In the genomic region with DNA sequence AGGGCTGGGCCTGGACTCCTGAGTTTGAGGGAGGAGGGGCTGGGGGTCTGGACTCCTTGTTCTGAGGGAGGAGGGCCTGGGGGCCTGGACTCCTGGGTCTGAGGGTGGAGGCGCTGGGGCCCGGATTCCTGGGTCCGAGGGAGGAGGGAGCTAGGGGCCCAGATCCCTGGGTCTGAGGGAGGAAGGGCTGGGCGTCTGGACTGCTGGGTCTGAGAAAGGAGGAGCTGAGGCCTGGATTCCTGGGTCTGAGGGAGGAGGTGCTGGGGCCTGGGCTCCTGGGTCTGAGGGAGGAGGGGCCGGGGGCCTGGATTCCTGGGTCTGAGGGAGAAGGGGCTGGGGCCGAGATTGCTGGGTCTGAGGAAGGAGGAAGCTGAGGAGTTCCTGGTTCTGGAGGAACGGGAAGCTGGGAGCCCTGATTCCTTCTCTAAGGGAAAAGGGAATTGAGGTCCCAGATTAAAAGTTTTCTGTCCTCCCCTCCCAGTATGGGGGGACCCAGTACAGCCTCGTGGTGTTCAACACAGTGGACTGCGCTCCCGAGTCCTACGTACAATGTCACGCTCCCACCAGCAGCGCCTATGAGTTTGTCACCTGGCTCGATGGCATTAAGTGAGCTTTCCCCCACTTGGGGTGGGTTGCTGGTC, we compare ENCODE assay signal across 8 cellular contexts. TPM values are rescaled to one million over a fixed set of nuclear protein-coding genes. Genes with fewer than 3 reads are reported as not detected.
DNase-seq lines count a peak whose midpoint lies in the region; ATAC-seq and TF ChIP-seq lines count a peak whose summit lies in the region.

No MANE protein-coding gene starts in this region.

- H3K9me3 Mint-ChIP-seq in CD4-positive, CD25-positive, alpha-beta regulatory T cell = no peaks in the 10 kb centered on the region
- H3K9me3 Mint-ChIP-seq in nephron progenitor cell = no peaks in the 10 kb centered on the region

- H3K27ac Mint-ChIP-seq in CD4-positive, CD25-positive, alpha-beta regulatory T cell = peak overlapping the region; percentile 63 to 100 (median 100)
- peak overlapping the region; percentile 29 for H3K27ac Mint-ChIP-seq in nephron progenitor cell

- H3K27ac ChIP-seq in CD4-positive, CD25-positive, alpha-beta regulatory T cell (ENCODE audit: insufficient read depth, low read length, poor library complexity, severe bottlenecking) = peak overlapping the region; percentile 98
- H3K27ac ChIP-seq in MM.1S (ENCODE audit: low read length) = peak overlapping the region; percentile 92; the same call in 1 of the 2 replicates

- H3K36me3 ChIP-seq in CD4-positive, CD25-positive, alpha-beta regulatory T cell (ENCODE audit: control insufficient read depth, insufficient read depth, low read length) = peaks cover 14% of the 10 kb centered on the region
- H3K36me3 ChIP-seq in MM.1S (replicated peaks; ENCODE audit: insufficient read depth, low read length) = no peaks in the 10 kb centered on the region

- H4K20me1 ChIP-seq in MM.1S (ENCODE audit: insufficient read depth, low read length) = no peaks in the 10 kb centered on the region

- no peaks in the 10 kb centered on the region; the same call in 1 of the 2 replicates for H3F3A ChIP-seq in MM.1S (ENCODE audit: insufficient read depth, low read length)

- no peak for DNase-seq in CD4-positive, CD25-positive, alpha-beta regulatory T cell
- DNase-seq in MM.1S = no peak
- DNase-seq in dermis blood vessel endothelial cell = peak; percentile 25
- DNase-seq in nephron progenitor cell = no peak
- no peak for DNase-seq in HUDEP-2 (lab: John Stamatoyannopoulos, UW; ENCODE audit: unreplicated experiment in 76 of 76)
- DNase-seq in LoVo (ENCODE audit: low spot score) = no peak
- DNase-seq in DMS79 (lab: John Stamatoyannopoulos, UW) = no peak

- H3K9ac ChIP-seq in MM.1S (ENCODE audit: low read length) = peak overlapping the region; percentile 98

- no peak for ATAC-seq in CD4-positive, CD25-positive, alpha-beta regulatory T cell (ENCODE audit: low read depth in 2 of 2)
- ATAC-seq in GM21390 (IDR thresholded peaks at IDR 0.05; ENCODE audit: unreplicated experiment) = no peak

- peak overlapping the region; percentile 69 for H2AFZ ChIP-seq in MM.1S (ENCODE audit: low read length)

- peaks cover 24% of the 10 kb centered on the region for H3K4me1 ChIP-seq in CD4-positive, CD25-positive, alpha-beta regulatory T cell (ENCODE audit: control insufficient read depth, insufficient read depth, low read length, poor library complexity, severe bottlenecking)
- H3K4me1 ChIP-seq in MM.1S (ENCODE audit: low read length) = peaks cover 11% of the 10 kb centered on the region; the same call in 1 of the 2 replicates

- peak overlapping the region; percentile 89 for H3K4me3 ChIP-seq in CD4-positive, CD25-positive, alpha-beta regulatory T cell (ENCODE audit: low read depth, low read length)
- peak overlapping the region; percentile 99 for H3K4me3 ChIP-seq in MM.1S (ENCODE audit: low read length)

- peak overlapping the region; percentile 90 for H3K4me2 ChIP-seq in MM.1S (ENCODE audit: low read depth, low read length)

- no peaks in the 10 kb centered on the region for H3K27me3 Mint-ChIP-seq in CD4-positive, CD25-positive, alpha-beta regulatory T cell
- H3K27me3 Mint-ChIP-seq in nephron progenitor cell (ENCODE audit: low read depth, poor library complexity) = no peaks in the 10 kb centered on the region

- H3K9me2 ChIP-seq in MM.1S (replicated peaks; ENCODE audit: insufficient read depth, low read length) = no peaks in the 10 kb centered on the region

- peaks cover 8% of the 10 kb centered on the region for H3K36me3 Mint-ChIP-seq in CD4-positive, CD25-positive, alpha-beta regulatory T cell
- H3K36me3 Mint-ChIP-seq in nephron progenitor cell (ENCODE audit: low read depth) = peaks cover 19% of the 10 kb centered on the region

- H3K27me3 ChIP-seq in CD4-positive, CD25-positive, alpha-beta regulatory T cell (ENCODE audit: control insufficient read depth, insufficient read depth, low read length) = no peaks in the 10 kb centered on the region
- H3K27me3 ChIP-seq in MM.1S (replicated peaks; ENCODE audit: insufficient read depth, low read length) = no peaks in the 10 kb centered on the region

- H3K4me3 Mint-ChIP-seq in CD4-positive, CD25-positive, alpha-beta regulatory T cell = peak overlapping the region; percentile 90 to 99 (median 98)
- H3K4me3 Mint-ChIP-seq in nephron progenitor cell = peak overlapping the region; percentile 99

- peaks cover 6 to 47% (median 24%) of the 10 kb centered on the region in 4 donors for H3K4me1 Mint-ChIP-seq in CD4-positive, CD25-positive, alpha-beta regulatory T cell
- peaks cover 45% of the 10 kb centered on the region for H3K4me1 Mint-ChIP-seq in nephron progenitor cell

- peaks cover 42% of the 10 kb centered on the region for H3K79me2 ChIP-seq in MM.1S (ENCODE audit: low read length)

- TF ChIP-seq CTCF in MM.1S (IDR thresholded peaks at IDR 0.05; ENCODE audit: low read length) (no peak), nephron progenitor cell (IDR thresholded peaks at IDR 0.05) (no peak)

- H3K9me3 ChIP-seq in CD4-positive, CD25-positive, alpha-beta regulatory T cell (ENCODE audit: control insufficient read depth in 2 of 2, low read length in 2 of 2) = no peaks in the 10 kb centered on the region
- H3K9me3 ChIP-seq in MM.1S (replicated peaks; ENCODE audit: insufficient read depth, low read length) = no peaks in the 10 kb centered on the region

RNA-seq across cellular contexts. Expression of a gene that starts 0.7 kb away (rescaled TPM):
- 67.9 TPM for total RNA-seq in CD4-positive, CD25-positive, alpha-beta regulatory T cell
- 10 to 100 TPM; 12.7 to 23.6 (median 19.9) TPM for polyA plus RNA-seq in CD4-positive, CD25-positive, alpha-beta regulatory T cell
- total RNA-seq in dermis blood vessel endothelial cell = 13.4 and 34.4 TPM in 2 replicates

RNA-seq across cellular contexts. Expression of a gene that starts 5.7 kb away (rescaled TPM):
- 15.8 TPM for total RNA-seq in CD4-positive, CD25-positive, alpha-beta regulatory T cell
- polyA plus RNA-seq in CD4-positive, CD25-positive, alpha-beta regulatory T cell = 1 to 10 TPM; 4.0 to 8.4 (median 4.9) TPM
- total RNA-seq in dermis blood vessel endothelial cell = 19.2 and 22.4 TPM in 2 replicates

RNA-seq across cellular contexts. Expression of a gene that starts 32.1 kb away (rescaled TPM):
- total RNA-seq in CD4-positive, CD25-positive, alpha-beta regulatory T cell = 116 TPM
- polyA plus RNA-seq in CD4-positive, CD25-positive, alpha-beta regulatory T cell = 10 to 100 TPM; 26.8 to 45.6 (median 34.2) TPM
- total RNA-seq in dermis blood vessel endothelial cell = 57.2 and 72.9 TPM in 2 replicates

RNA-seq across cellular contexts. Expression of a gene that starts 48.6 kb away (rescaled TPM):
- total RNA-seq in CD4-positive, CD25-positive, alpha-beta regulatory T cell = 149 TPM
- 10 to 100 TPM; 26.2 to 33.5 (median 28.2) TPM for polyA plus RNA-seq in CD4-positive, CD25-positive, alpha-beta regulatory T cell
- 44.3 and 60.4 TPM in 2 replicates for total RNA-seq in dermis blood vessel endothelial cell

RNA-seq across cellular contexts. Expression of a gene that starts 52.0 kb away (rescaled TPM):
- 49.5 TPM for total RNA-seq in CD4-positive, CD25-positive, alpha-beta regulatory T cell
- polyA plus RNA-seq in CD4-positive, CD25-positive, alpha-beta regulatory T cell = 1 to 10 TPM; 5.2 to 7.4 (median 5.6) TPM
- total RNA-seq in dermis blood vessel endothelial cell = 52.1 and 129 TPM in 2 replicates
